ENCODE assay signal across 16 cellular contexts in genomic region chr12:111287125-111287900, GRCh38.
DNase-seq lines count a peak whose midpoint lies in the region; TF ChIP-seq lines count a peak whose summit lies in the region.
"Had no signal": no experiment of that assay in that cellular context is flagged by ENCODE, and none has a peak within 500 bp of the region (broad histone marks: within the 10 kb centered on the region; RNA-seq: fewer than 3 reads in every experiment).

No MANE protein-coding gene starts in this region.

- no peaks in the 10 kb centered on the region for H3K9me3 ChIP-seq in endodermal cell (ENCODE audit: control insufficient read depth, low read length)
- H3K9me3 ChIP-seq: SK-N-SH had no signal

- H3K27ac Mint-ChIP-seq in endodermal cell = no peak overlapping the region
- H3K27ac Mint-ChIP-seq: CD8-positive, alpha-beta T cell had no signal

- no peaks in the 10 kb centered on the region for H3K27me3 ChIP-seq in endodermal cell (ENCODE audit: control insufficient read depth, insufficient read depth, low read length, poor library complexity, severe bottlenecking)
- H3K27me3 ChIP-seq: BLaER1 had no signal

- TF ChIP-seq CTCF in endodermal cell (conservative IDR thresholded peaks at IDR 0.05) = no peak

- peaks cover 4% of the 10 kb centered on the region for H3K4me1 ChIP-seq in endodermal cell (ENCODE audit: control insufficient read depth, insufficient read depth, low read length)
- H3K4me1 ChIP-seq: BLaER1 had no signal

- no peak overlapping the region for H3K4me3 Mint-ChIP-seq in endodermal cell
- H3K4me3 Mint-ChIP-seq: CD8-positive, alpha-beta T cell had no signal

- peak overlapping the region; percentile 41 for H3K27ac ChIP-seq in endodermal cell (ENCODE audit: low read depth, low read length)
- H3K27ac ChIP-seq: BLaER1, HL-60 had no signal

- H3K36me3 Mint-ChIP-seq in endodermal cell (ENCODE audit: low read depth) = peaks cover 11% of the 10 kb centered on the region
- H3K36me3 Mint-ChIP-seq: CD8-positive, alpha-beta T cell had no signal

- H3K9me3 Mint-ChIP-seq in endodermal cell = peaks cover 4% of the 10 kb centered on the region

- peaks cover 11% of the 10 kb centered on the region for H3K4me1 Mint-ChIP-seq in endodermal cell

- DNase-seq in NCI-H1436 (lab: John Stamatoyannopoulos, UW) (peak; percentile 61), NCI-H1436 treated with DMSO at 0.1 percent for 48 hours (lab: John Stamatoyannopoulos, UW) (no peak), NCI-H1417 (lab: John Stamatoyannopoulos, UW) (peak in 2 of 3 experiments; percentile 98 to 100), NCI-H748 (lab: John Stamatoyannopoulos, UW; ENCODE audit: unreplicated experiment) (peak; percentile 97), endodermal cell (no peak), RPMI8226 (no peak)
- DNase-seq in stimulated activated CD4-positive, alpha-beta T cell treated with anti-CD3 and anti-CD28 coated beads, Interleukin-15, amount 100 ng/mL, for 24 hours = no peak
- DNase-seq in activated CD8-positive, alpha-beta memory T cell treated with anti-CD3 and anti-CD28 coated beads for 24 hours = no peak
- DNase-seq: CD8-positive, alpha-beta T cell; GOT3; NCI-H187 treated with DMSO at 0.1 percent for 48 hours; NCI-H446; SK-N-SH; T-helper 1 cell had no signal

- H3K36me3 ChIP-seq in endodermal cell (ENCODE audit: control insufficient read depth, insufficient read depth, low read length) = peaks cover 5% of the 10 kb centered on the region
- H3K36me3 ChIP-seq: BLaER1 had no signal

- no peak overlapping the region for H3K9ac ChIP-seq in endodermal cell (ENCODE audit: extremely low read depth, low read length, poor library complexity, severe bottlenecking)
- H3K9ac ChIP-seq: BLaER1, SK-N-SH had no signal

- WGBS in endodermal cell (ENCODE audit: insufficient coverage in 1 of 2, insufficient read length in 1 of 2), 2 experiments = 89 to 91% methylated on average over 24 to 34 of the region's 34 CpGs

- H3K27me3 Mint-ChIP-seq in endodermal cell (ENCODE audit: insufficient read depth) = no peaks in the 10 kb centered on the region

- no peak overlapping the region for H3K4me3 ChIP-seq in endodermal cell (ENCODE audit: low read length)
- H3K4me3 ChIP-seq: BLaER1 had no signal

Comparison
In these comparisons a context has a peak if more than half of its experiments do, and no peak if none do; other contexts are left out.
1. DNase-seq: peak in NCI-H1436 (single experiment), NCI-H1417 (2 of 3) and NCI-H748 (single experiment); none in NCI-H1436 treated with DMSO at 0.1 percent for 48 hours (single experiment), endodermal cell (single experiment), stimulated activated CD4-positive, alpha-beta T cell treated with anti-CD3 and anti-CD28 coated beads, Interleukin-15, amount 100 ng/mL, for 24 hours (single experiment), RPMI8226 (single experiment) and activated CD8-positive, alpha-beta memory T cell treated with anti-CD3 and anti-CD28 coated beads for 24 hours (single experiment).